ENCODE assay signal across 7 cellular contexts in the genomic region with DNA sequence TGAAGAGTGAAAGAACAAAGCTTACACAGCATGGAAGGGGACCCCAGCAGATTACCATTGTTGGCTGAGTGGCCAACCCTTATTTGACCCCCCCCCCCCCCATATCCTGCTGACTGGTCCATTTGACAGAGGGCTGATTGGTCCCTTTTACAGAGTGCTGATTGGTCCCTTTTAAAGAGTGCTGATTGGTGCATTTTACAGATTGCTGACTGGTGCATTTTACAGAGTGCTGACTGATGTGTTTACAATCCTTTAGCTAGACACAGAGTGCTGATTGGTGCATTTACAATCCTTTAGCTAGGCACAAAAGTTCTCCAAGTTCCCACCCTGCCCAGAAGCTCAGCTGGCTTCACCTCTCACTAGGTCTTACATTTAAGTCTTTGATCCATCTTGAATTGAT.
"Had no signal": no experiment of that assay in that cellular context is flagged by ENCODE, and none has a peak within 500 bp of the region (broad histone marks: within the 10 kb centered on the region; RNA-seq: fewer than 3 reads in every experiment).

No MANE protein-coding gene starts in this region.

- FAIRE-seq: GM12878, GM12891, GM12892, GM18507, GM19239 had no signal

- ATAC-seq: GM12878 had no signal

- H3K4me3 ChIP-seq: GM12878 had no signal

- DNase-seq: GDM1, GF-D8 had no signal
